In the genomic region with DNA sequence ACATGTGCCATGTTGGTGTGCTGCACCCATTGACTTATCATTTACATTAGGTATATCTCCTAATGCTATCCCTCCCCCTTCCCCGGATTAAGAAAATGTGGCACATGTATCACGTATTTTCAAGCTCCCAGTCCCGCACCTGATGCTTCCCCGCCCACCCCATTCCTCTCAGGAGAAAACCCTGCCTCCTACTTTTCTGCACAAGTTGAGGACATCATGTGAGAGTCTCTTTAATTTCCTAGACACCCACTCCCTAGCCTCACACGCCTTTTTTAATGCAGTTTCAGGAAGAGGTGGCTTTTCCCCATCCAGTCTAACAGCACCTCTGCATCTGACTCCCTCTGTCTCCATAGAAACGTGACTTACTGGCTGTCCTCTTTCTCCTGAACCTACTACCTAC, we compare ENCODE assay signal across 27 cellular contexts.
"Had no signal": no experiment of that assay in that cellular context is flagged by ENCODE, and none has a peak within 500 bp of the region (broad histone marks: within the 10 kb centered on the region; RNA-seq: fewer than 3 reads in every experiment).

No MANE protein-coding gene starts in this region.

- H3K27me3 ChIP-seq: ascending aorta, cardiac muscle cell, Peyer's patch had no signal

- H3K9ac ChIP-seq: SK-N-SH had no signal

- H3K27ac ChIP-seq: ascending aorta, cardiac muscle cell, Peyer's patch, SJSA1 had no signal

- ATAC-seq: activated CD8-positive, alpha-beta T cell treated with anti-CD3 and anti-CD28 coated beads for 36 hours; PC-3 had no signal

- H3K36me3 ChIP-seq: ascending aorta, SJSA1 had no signal

- H3K4me2 ChIP-seq: SK-N-SH had no signal

- H3K4me3 ChIP-seq: ascending aorta, cardiac muscle cell, Peyer's patch, SJSA1 had no signal

- H3K9me2 ChIP-seq: SK-N-SH had no signal

- H3K9me3 ChIP-seq: ascending aorta, Peyer's patch, SJSA1, SK-N-SH had no signal

- H3K4me1 ChIP-seq: ascending aorta had no signal

- DNase-seq: activated CD4-positive, alpha-beta T cell treated with anti-CD3 and anti-CD28 coated beads, Interleukin-2, amount 10 ng/mL, durations not matched to agents 24 days and 14 days; activated CD4-positive, alpha-beta T cell treated with anti-CD3 and anti-CD28 coated beads, Interleukin-2, amount 50 U/mL, for 4 hours; activated CD8-positive, alpha-beta T cell treated with anti-CD3 and anti-CD28 coated beads for 36 hours; activated gamma-delta T cell; activated naive CD4-positive, alpha-beta T cell treated with Interleukin-2 at 50 U/mL for 16 hours; activated naive CD8-positive, alpha-beta T cell treated with anti-CD3 and anti-CD28 coated beads, Interleukin-2, amount 10 ng/mL, durations not matched to agents 7 days and 5 days; activated T-cell treated with anti-CD3 and anti-CD28 coated beads, Interleukin-2, amount 50 U/mL, for 24 hours; amygdala; NCI-H1048; NCI-H1105 treated with DMSO at 0.1 percent for 48 hours; NCI-H1436; NCI-H1694; NCI-H1930; NCI-H2107; NCI-H2171; NCI-H510A; NCI-H526; NCI-H748 treated with DMSO at 0.1 percent for 48 hours; NK-92 treated with Interleukin-12 subunit alpha and Interleukin-12 subunit beta, amount 100 ng/mL, for 24 hours; PC-3; Peyer's patch; RPMI8226; SHP77 treated with DMSO at 0.1 percent for 48 hours; SK-N-SH had no signal
